In genomic region chr14:93725002-93725582, GRCh38 we compare ENCODE assay signal across 14 cellular contexts.
DNase-seq lines count a peak whose midpoint lies in the region; TF ChIP-seq lines count a peak whose summit lies in the region.
"Had no signal": no experiment of that assay in that cellular context is flagged by ENCODE, and none has a peak within 500 bp of the region (broad histone marks: within the 10 kb centered on the region; RNA-seq: fewer than 3 reads in every experiment).

No MANE protein-coding gene starts in this region.

- no peak overlapping the region for H3K4me2 ChIP-seq in osteoblast (ENCODE audit: insufficient read depth, low read length)

- H4K20me1 ChIP-seq in osteoblast (ENCODE audit: insufficient read depth, low read length), result no peaks in the 10 kb centered on the region

- no peaks in the 10 kb centered on the region for H3K4me1 ChIP-seq in osteoblast (ENCODE audit: insufficient read depth, low read length)
- no peaks in the 10 kb centered on the region for H3K4me1 ChIP-seq in tibial artery

- intact Hi-C loops in tibial artery (cut with DNase I; ENCODE audit: low total_unique reads), result no loop called here

- peak; percentile 37 for DNase-seq in activated effector memory CD4-positive, alpha-beta T cell treated with anti-CD3 and anti-CD28 coated beads, Interleukin-2, amount 50 U/mL, for 16 hours
- no peak for DNase-seq in activated effector memory CD4-positive, alpha-beta T cell treated with Interleukin-2 at 50 U/mL for 16 hours
- DNase-seq in osteoblast (ENCODE audit: insufficient read length, low spot score, missing footprints) (peak; percentile 69), tibial artery (peak; percentile 2 to 59), H4 (ENCODE audit: low spot score) (no peak), T-helper 9 cell (no peak), LoVo (ENCODE audit: low spot score) (no peak)
- DNase-seq: CD8-positive, alpha-beta T cell; COR-L47; DMS153; DND-41; GDM1; IMR-90 had no signal

- no peaks in the 10 kb centered on the region for H3K79me2 ChIP-seq in osteoblast (ENCODE audit: insufficient read depth, low read length)

- no peak overlapping the region for H3K4me3 ChIP-seq in osteoblast (ENCODE audit: insufficient read depth, low read length)
- no peak overlapping the region for H3K4me3 ChIP-seq in tibial artery

- H3K36me3 ChIP-seq in osteoblast (ENCODE audit: insufficient read depth, low read length) (no peaks in the 10 kb centered on the region), tibial artery (peaks cover 0 to 44% (median 19%) of the 10 kb centered on the region in 3 donors)

- H3K27me3 ChIP-seq in osteoblast (ENCODE audit: insufficient read depth, low read length) (no peaks in the 10 kb centered on the region), tibial artery (no peaks in the 10 kb centered on the region)

- H3K27ac ChIP-seq in osteoblast (ENCODE audit: low read depth, low read length), result no peak overlapping the region
- no peak overlapping the region for H3K27ac ChIP-seq in tibial artery
- H3K27ac ChIP-seq: 22Rv1 had no signal

- TF ChIP-seq CTCF in osteoblast (IDR thresholded peaks at IDR 0.05; ENCODE audit: extremely low read depth, low read depth, low read length) (no peak), tibial artery (IDR thresholded peaks at IDR 0.05) (no peak)

- no peak overlapping the region for H2AFZ ChIP-seq in osteoblast (ENCODE audit: low read length)

- H3K9me3 ChIP-seq in osteoblast (ENCODE audit: low read depth, low read length) (no peaks in the 10 kb centered on the region), tibial artery (no peaks in the 10 kb centered on the region)

Comparison
In these comparisons a context has a peak if more than half of its experiments do, and no peak if none do; other contexts are left out.
1. DNase-seq: peak in activated effector memory CD4-positive, alpha-beta T cell treated with anti-CD3 and anti-CD28 coated beads, Interleukin-2, amount 50 U/mL, for 16 hours (single experiment), osteoblast (single experiment) and tibial artery (2 of 2); none in activated effector memory CD4-positive, alpha-beta T cell treated with Interleukin-2 at 50 U/mL for 16 hours (single experiment), H4 (single experiment), T-helper 9 cell (single experiment) and LoVo (single experiment).